19 cellular contexts compared by ENCODE assay signal in genomic region chrX:82208976-82209375, GRCh38.
DNase-seq lines count a peak whose midpoint lies in the region; ATAC-seq, FAIRE-seq and TF ChIP-seq lines count a peak whose summit lies in the region.
"Had no signal": no experiment of that assay in that cellular context is flagged by ENCODE, and none has a peak within 500 bp of the region (broad histone marks: within the 10 kb centered on the region; RNA-seq: fewer than 3 reads in every experiment).

No MANE protein-coding gene starts in this region.

- H3K36me3 ChIP-seq in pancreas, result no peaks in the 10 kb centered on the region
- H3K36me3 ChIP-seq: BLaER1 had no signal

- no peaks in the 10 kb centered on the region for H3K4me1 ChIP-seq in pancreas
- H3K4me1 ChIP-seq: BLaER1 had no signal

- no peak overlapping the region for H3K4me3 ChIP-seq in pancreas
- H3K4me3 ChIP-seq: BLaER1 had no signal

- no peak overlapping the region for H3K27ac ChIP-seq in pancreas
- H3K27ac ChIP-seq: 22Rv1, BLaER1, HL-60 had no signal

- intact Hi-C loops in pancreas (cut with DNase I), result no loop called here

- DNase-seq in DMS53 treated with DMSO at 0.1 percent for 48 hours (lab: John Stamatoyannopoulos, UW; ENCODE audit: unreplicated experiment) (peak; percentile 0), DMS53 (lab: John Stamatoyannopoulos, UW) (no peak), NCI-H1417 treated with DMSO at 0.1 percent for 48 hours (lab: John Stamatoyannopoulos, UW) (peak; percentile 11), NCI-H748 (lab: John Stamatoyannopoulos, UW; ENCODE audit: unreplicated experiment) (peak; percentile 91), pancreas (no peak), NOMO-1 treated with DMSO at 0.1 percent for 48 hours (lab: John Stamatoyannopoulos, UW; ENCODE audit: unreplicated experiment) (no peak), NCI-H2227 (lab: John Stamatoyannopoulos, UW; ENCODE audit: unreplicated experiment) (no peak), NCI-H1436 treated with DMSO at 0.1 percent for 48 hours (lab: John Stamatoyannopoulos, UW) (no peak)
- DNase-seq: AML-193; Calu3; CD8-positive, alpha-beta memory T cell; DND-41; GDM1; GOT3; H9 had no signal

- ATAC-seq in pancreas, result no peak

- no peak for TF ChIP-seq CTCF in pancreas (IDR thresholded peaks at IDR 0.05)

- FAIRE-seq in pancreas (lab: Jason Lieb, UNC), result peak; percentile 39
- FAIRE-seq: GM12892 had no signal

- 28 to 32% methylated on average over 3 of the region's 3 CpGs for WGBS in pancreas, 2 donors

- H3K9me3 ChIP-seq in pancreas, result no peaks in the 10 kb centered on the region

- H3K27me3 ChIP-seq in pancreas, result peaks cover 0 to 8% (median 1%) of the 10 kb centered on the region in 4 donors

Comparison
In these comparisons a context has a peak if more than half of its experiments do, and no peak if none do; other contexts are left out.
1. DNase-seq: peak in DMS53 treated with DMSO at 0.1 percent for 48 hours (single experiment), NCI-H1417 treated with DMSO at 0.1 percent for 48 hours (single experiment) and NCI-H748 (single experiment); none in DMS53 (single experiment), pancreas (0 of 6), NOMO-1 treated with DMSO at 0.1 percent for 48 hours (single experiment), NCI-H2227 (single experiment) and NCI-H1436 treated with DMSO at 0.1 percent for 48 hours (single experiment).